Comparison of ENCODE assay signal across 8 cellular contexts in genomic region chrY:20990869-20991548, GRCh38.
DNase-seq lines count a peak whose midpoint lies in the region; ATAC-seq and TF ChIP-seq lines count a peak whose summit lies in the region.
"Had no signal": no experiment of that assay in that cellular context is flagged by ENCODE, and none has a peak within 500 bp of the region (broad histone marks: within the 10 kb centered on the region; RNA-seq: fewer than 3 reads in every experiment).

No MANE protein-coding gene starts in this region.

- POLR2A ChIA-PET in activated CD8-positive, alpha-beta T cell treated with anti-CD3 and anti-CD28 coated beads for 36 hours (lab: Charles Lee): no interaction called here

- ATAC-seq in GM19397 (IDR thresholded peaks at IDR 0.05; ENCODE audit: unreplicated experiment): peak; percentile 96
- peak; percentile 99 for ATAC-seq in HG02981 (IDR thresholded peaks at IDR 0.05; ENCODE audit: unreplicated experiment)
- peak; percentile 88 for ATAC-seq in activated CD8-positive, alpha-beta T cell treated with anti-CD3 and anti-CD28 coated beads for 36 hours
- ATAC-seq in GM21825 (IDR thresholded peaks at IDR 0.05; ENCODE audit: unreplicated experiment): no peak

- H3K4me3 Mint-ChIP-seq in activated CD8-positive, alpha-beta T cell treated with anti-CD3 and anti-CD28 coated beads for 36 hours: peak overlapping the region; percentile 59

- H3K4me1 Mint-ChIP-seq in activated CD8-positive, alpha-beta T cell treated with anti-CD3 and anti-CD28 coated beads for 36 hours (ENCODE audit: low read depth): peaks cover 16% of the 10 kb centered on the region

- peak overlapping the region; percentile 76 for H3K27ac Mint-ChIP-seq in activated CD8-positive, alpha-beta T cell treated with anti-CD3 and anti-CD28 coated beads for 36 hours

- CTCF ChIA-PET in activated CD8-positive, alpha-beta T cell treated with anti-CD3 and anti-CD28 coated beads for 36 hours (lab: Charles Lee): interaction anchor here (0.8 kb wide), 1 partner anchor 16 kb away, joined by 3 read pairs; no protein-coding TSS in a partner anchor

- TF ChIP-seq CTCF in activated CD8-positive, alpha-beta T cell treated with anti-CD3 and anti-CD28 coated beads for 36 hours (IDR thresholded peaks at IDR 0.05): no peak

- intact Hi-C loops in activated CD8-positive, alpha-beta T cell treated with anti-CD3 and anti-CD28 coated beads for 36 hours (cut with micrococcal nuclease): no loop called here

- DNase-seq in activated CD8-positive, alpha-beta T cell treated with anti-CD3 and anti-CD28 coated beads for 36 hours: peak; percentile 15
- DNase-seq in renal cortical epithelial cell (ENCODE audit: low read depth): peak; percentile 3
- DNase-seq in activated CD8-positive, alpha-beta memory T cell treated with anti-CD3 and anti-CD28 coated beads, Interleukin-2, amount 50 U/mL, for 48 hours: no peak
- DNase-seq in AG08395 (ENCODE audit: low spot score): no peak
- DNase-seq: NCI-H526 treated with DMSO at 0.1 percent for 48 hours had no signal

- no peaks in the 10 kb centered on the region for H3K9me3 Mint-ChIP-seq in activated CD8-positive, alpha-beta T cell treated with anti-CD3 and anti-CD28 coated beads for 36 hours

- H3K36me3 Mint-ChIP-seq in activated CD8-positive, alpha-beta T cell treated with anti-CD3 and anti-CD28 coated beads for 36 hours (ENCODE audit: low read depth): no peaks in the 10 kb centered on the region

- no peaks in the 10 kb centered on the region for H3K27me3 Mint-ChIP-seq in activated CD8-positive, alpha-beta T cell treated with anti-CD3 and anti-CD28 coated beads for 36 hours

Comparison
In these comparisons a context has a peak if more than half of its experiments do, and no peak if none do; other contexts are left out.
1. DNase-seq: peak in activated CD8-positive, alpha-beta T cell treated with anti-CD3 and anti-CD28 coated beads for 36 hours (single experiment) and renal cortical epithelial cell (single experiment); none in activated CD8-positive, alpha-beta memory T cell treated with anti-CD3 and anti-CD28 coated beads, Interleukin-2, amount 50 U/mL, for 48 hours (single experiment) and AG08395 (single experiment).